Comparison of ENCODE assay signal across 1 cellular context in the genomic region with DNA sequence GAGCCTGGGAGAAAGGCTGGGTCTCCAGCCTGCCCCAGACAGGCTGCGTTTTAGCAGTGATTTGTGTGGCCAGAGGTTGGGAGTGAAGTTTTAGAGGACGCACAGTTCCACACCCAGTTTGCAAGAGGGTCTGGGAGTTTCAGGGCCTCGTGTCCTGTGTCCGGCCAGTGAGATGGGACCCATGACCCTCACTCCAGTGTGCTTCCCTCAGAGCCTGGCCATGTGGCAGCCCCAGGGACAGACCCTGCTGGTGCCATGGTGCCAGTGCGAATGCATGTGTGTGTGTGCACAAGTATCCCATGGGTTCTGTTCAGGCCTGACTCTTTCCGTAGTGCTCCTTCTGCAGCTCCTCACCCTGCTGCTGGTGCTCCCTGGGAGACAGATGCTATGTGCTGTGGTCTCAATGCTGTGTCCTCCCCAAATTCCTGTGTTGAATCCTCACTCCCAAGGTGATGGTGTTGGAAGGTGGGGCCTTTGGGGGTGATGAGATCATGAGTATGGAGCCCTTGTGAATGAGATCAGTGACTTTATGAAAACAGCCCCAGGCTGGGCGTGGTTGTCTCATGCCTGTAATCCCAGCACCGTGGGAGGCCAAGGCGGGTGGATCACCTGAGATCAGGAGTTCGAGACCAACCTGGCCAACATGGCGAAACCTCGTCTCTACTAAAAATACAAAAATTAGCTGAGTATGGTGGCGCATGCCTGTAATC.
TF ChIP-seq lines count a peak whose summit lies in the region.

No MANE protein-coding gene starts in this region.

TF ChIP-seq in HCT116, 20 proteins besides CTCF, POLR2A, EP300 and RAD21 (continued from another document):
- TF ChIP-seq ELF1 (IDR thresholded peaks at IDR 0.05; ENCODE audit: borderline replicate concordance, low read depth) = no peak
- no peak for TF ChIP-seq REST (IDR thresholded peaks at IDR 0.05; ENCODE audit: low read depth)
